8 cellular contexts compared by ENCODE assay signal in the genomic region with DNA sequence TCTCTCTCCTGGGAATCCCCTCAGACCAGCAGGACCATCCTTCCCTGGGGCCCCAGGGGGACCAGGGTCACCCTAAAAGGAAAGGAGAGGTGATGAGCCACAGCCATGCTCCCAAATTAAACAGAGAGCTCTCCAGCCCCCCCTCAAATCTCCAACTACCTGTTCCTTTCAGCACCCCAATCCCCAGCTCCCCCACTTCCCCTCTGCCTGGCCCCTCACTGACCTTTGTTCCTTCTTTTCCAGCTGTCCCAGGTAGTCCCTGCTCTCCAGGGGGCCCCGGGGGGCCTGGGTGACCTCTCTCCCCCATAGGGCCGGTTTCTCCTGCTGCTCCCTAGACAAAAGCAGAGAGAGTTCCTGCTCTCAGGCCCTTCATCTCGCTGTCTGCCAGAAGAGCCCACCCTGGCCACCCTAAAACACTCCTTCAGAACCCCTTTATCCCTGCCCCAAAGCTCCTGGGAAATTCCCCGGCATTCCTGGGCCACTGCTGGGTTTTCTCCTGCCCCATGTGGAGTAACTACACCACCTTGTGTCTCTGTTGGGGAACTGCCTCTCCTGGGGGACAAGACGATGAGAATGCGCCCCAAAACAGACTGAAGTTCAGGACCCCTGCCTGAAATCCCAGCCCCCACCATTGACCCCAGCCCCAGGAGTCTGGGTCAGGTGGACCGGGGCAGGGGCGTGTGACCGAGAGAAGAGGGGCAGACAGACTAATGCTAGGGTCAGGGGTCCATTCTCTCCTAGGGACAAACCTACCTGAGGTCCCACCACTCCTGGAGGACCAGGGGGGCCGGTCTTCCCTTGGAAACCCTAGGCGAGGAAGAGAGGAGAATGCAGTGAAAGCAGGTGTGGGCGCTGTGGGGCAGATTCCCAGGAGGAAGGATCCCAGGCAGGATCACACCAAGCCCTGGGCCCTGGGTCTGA. TPM values are rescaled to one million over a fixed set of nuclear protein-coding genes. Genes with fewer than 3 reads are reported as not detected.
DNase-seq lines count a peak whose midpoint lies in the region; ATAC-seq and TF ChIP-seq lines count a peak whose summit lies in the region.

No MANE protein-coding gene starts in this region.

- H3K27me3 Mint-ChIP-seq in activated naive CD8-positive, alpha-beta T cell treated with anti-CD3 and anti-CD28 coated beads, Interleukin-2, amount 50 U/mL, for 24 hours = no peaks in the 10 kb centered on the region

- no peaks in the 10 kb centered on the region for H3K4me1 Mint-ChIP-seq in activated naive CD8-positive, alpha-beta T cell treated with anti-CD3 and anti-CD28 coated beads, Interleukin-2, amount 50 U/mL, for 24 hours

- H3K4me1 ChIP-seq in adipocyte (ENCODE audit: control insufficient read depth, insufficient read depth, low read length) = no peaks in the 10 kb centered on the region

- H3K9me3 ChIP-seq in adipocyte (ENCODE audit: control insufficient read depth, low read length) = no peaks in the 10 kb centered on the region

- H3K9ac ChIP-seq in adipocyte (ENCODE audit: low read length) = no peak overlapping the region

- no peak overlapping the region for H3K27ac Mint-ChIP-seq in activated naive CD8-positive, alpha-beta T cell treated with anti-CD3 and anti-CD28 coated beads, Interleukin-2, amount 50 U/mL, for 24 hours

- H3K36me3 ChIP-seq in adipocyte (ENCODE audit: control insufficient read depth, insufficient read depth, low read length, severe bottlenecking) = no peaks in the 10 kb centered on the region

- H3K36me3 Mint-ChIP-seq in activated naive CD8-positive, alpha-beta T cell treated with anti-CD3 and anti-CD28 coated beads, Interleukin-2, amount 50 U/mL, for 24 hours (ENCODE audit: low read depth) = no peaks in the 10 kb centered on the region

- peaks cover 18% of the 10 kb centered on the region for H3K27me3 ChIP-seq in adipocyte (replicated peaks; ENCODE audit: control insufficient read depth, insufficient read depth, low read length)

- TF ChIP-seq CTCF in omental fat pad (IDR thresholded peaks at IDR 0.05) = no peak

- H3K9me3 Mint-ChIP-seq in activated naive CD8-positive, alpha-beta T cell treated with anti-CD3 and anti-CD28 coated beads, Interleukin-2, amount 50 U/mL, for 24 hours = no peaks in the 10 kb centered on the region

- DNase-seq in AG08396 (ENCODE audit: low spot score) = peak; percentile 77
- peak; percentile 35 for DNase-seq in HCEC 1CT
- peak; percentile 50 for DNase-seq in adipocyte (ENCODE audit: low read depth)
- peak; percentile 40 for DNase-seq in kidney tubule cell (ENCODE audit: low spot score)
- DNase-seq in superior temporal gyrus (ENCODE audit: extremely low spot score) = no peak
- DNase-seq in omental fat pad (ENCODE audit: low spot score) = no peak
- DNase-seq in activated naive CD8-positive, alpha-beta T cell treated with anti-CD3 and anti-CD28 coated beads, Interleukin-2, amount 50 U/mL, for 24 hours = no peak

- ATAC-seq in HG02852 (IDR thresholded peaks at IDR 0.05; ENCODE audit: unreplicated experiment) = no peak
- ATAC-seq in omental fat pad (ENCODE audit: low FRiP score) = no peak
- no peak for ATAC-seq in activated naive CD8-positive, alpha-beta T cell treated with anti-CD3 and anti-CD28 coated beads, Interleukin-2, amount 50 U/mL, for 24 hours

- no peak overlapping the region for H3K4me3 Mint-ChIP-seq in activated naive CD8-positive, alpha-beta T cell treated with anti-CD3 and anti-CD28 coated beads, Interleukin-2, amount 50 U/mL, for 24 hours

- H3K4me3 ChIP-seq in adipocyte (ENCODE audit: low read length) = no peak overlapping the region

RNA-seq across cellular contexts. Expression of gene COL11A2, which starts 19.7 kb away (rescaled TPM):
- total RNA-seq in omental fat pad = 1 to 10 TPM in 1 of 4 donors, under 1 TPM in 3; 0.13 to 1.3 (median 0.53) TPM

RNA-seq across cellular contexts. Expression of gene RXRB, which starts 27.9 kb away (rescaled TPM):
- 10 to 100 TPM; 19.9 to 35.9 (median 22.7) TPM for total RNA-seq in omental fat pad

RNA-seq across cellular contexts. Expression of gene SLC39A7, which starts 28.1 kb away (rescaled TPM):
- total RNA-seq in omental fat pad = 10 to 100 TPM; 57.5 to 82.8 (median 70.1) TPM

RNA-seq across cellular contexts. Expression of gene HSD17B8, which starts 31.9 kb away (rescaled TPM):
- 10 to 100 TPM in 2 of 4 donors, 1 to 10 TPM in 2; 6.9 to 13.6 (median 11.0) TPM for total RNA-seq in omental fat pad

RNA-seq across cellular contexts. Expression of gene RING1, which starts 35.7 kb away (rescaled TPM):
- total RNA-seq in omental fat pad = 10 to 100 TPM; 13.1 to 20.1 (median 15.7) TPM

Comparison
In these comparisons a context has a peak if more than half of its experiments do, and no peak if none do; other contexts are left out.
1. DNase-seq: peak in AG08396 (single experiment), HCEC 1CT (single experiment), adipocyte (single experiment) and kidney tubule cell (single experiment); none in superior temporal gyrus (single experiment), omental fat pad (single experiment) and activated naive CD8-positive, alpha-beta T cell treated with anti-CD3 and anti-CD28 coated beads, Interleukin-2, amount 50 U/mL, for 24 hours (single experiment).